In the genomic region with DNA sequence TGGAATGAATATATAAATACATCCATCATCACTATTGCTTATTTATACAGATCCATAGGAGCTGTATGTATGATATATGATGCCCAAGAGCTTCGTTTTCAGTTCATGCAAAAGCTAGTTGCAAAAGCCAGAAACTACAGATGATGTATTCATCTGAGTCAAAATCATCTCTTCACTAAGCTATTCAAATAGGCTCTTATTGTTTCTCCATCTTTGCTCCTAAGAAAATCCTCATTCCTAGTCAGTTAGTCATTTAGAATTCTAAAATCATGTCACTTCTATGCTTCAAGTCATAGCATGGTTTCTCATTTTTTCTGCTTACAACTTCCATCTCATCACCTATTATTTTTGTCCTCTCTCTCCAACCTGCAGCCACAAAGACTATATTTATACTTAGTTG, we compare ENCODE assay signal across 26 cellular contexts.
"Had no signal": no experiment of that assay in that cellular context is flagged by ENCODE, and none has a peak within 500 bp of the region (broad histone marks: within the 10 kb centered on the region; RNA-seq: fewer than 3 reads in every experiment).

No MANE protein-coding gene starts in this region.

- H3K9me3 Mint-ChIP-seq: activated B cell treated with CpG ODN at 0.5 μM for 24 hours; activated T-cell treated with anti-CD3 and anti-CD28 coated beads, Interleukin-2, amount 50 U/mL, for 4 hours; brain; stimulated activated naive B cell treated with anti-CD40 and anti-IgM and Interleukin-4, amounts not matched to agents 10 μg/mL and 1 μg/mL and 100 μg/mL, for 72 hours had no signal

- H3K27me3 Mint-ChIP-seq: activated B cell treated with CpG ODN at 0.5 μM for 24 hours; activated CD8-positive, alpha-beta T cell treated with anti-CD3 and anti-CD28 coated beads for 36 hours; brain; central memory CD8-positive, alpha-beta T cell; naive B cell; stimulated activated naive B cell treated with anti-CD40 and anti-IgM and Interleukin-4, amounts not matched to agents 10 μg/mL and 1 μg/mL and 100 μg/mL, for 72 hours; T-helper 17 cell had no signal

- ATAC-seq: activated CD8-positive, alpha-beta T cell treated with anti-CD3 and anti-CD28 coated beads for 36 hours; activated T-cell treated with anti-CD3 and anti-CD28 coated beads, Interleukin-2, amount 50 U/mL, for 4 hours; gastroesophageal sphincter; heart right ventricle; stimulated activated naive B cell treated with anti-CD40 and anti-IgM and Interleukin-4, amounts not matched to agents 10 μg/mL and 1 μg/mL and 100 μg/mL, for 72 hours; T-helper 17 cell had no signal

- H3K4me1 ChIP-seq: adrenal gland, gastroesophageal sphincter, heart right ventricle, parathyroid adenoma, thyroid gland had no signal

- DNase-seq: activated B cell treated with CpG ODN at 0.5 μM for 24 hours; activated CD4-positive, alpha-beta T cell treated with anti-CD3 and anti-CD28 coated beads for 48 hours; activated CD8-positive, alpha-beta T cell treated with anti-CD3 and anti-CD28 coated beads for 36 hours; activated effector memory CD4-positive, alpha-beta T cell treated with Interleukin-2 at 50 U/mL for 16 hours; activated naive CD4-positive, alpha-beta T cell treated with anti-CD3 and anti-CD28 coated beads, Interleukin-2, amount 50 U/mL, for 16 hours; activated T-cell treated with anti-CD3 and anti-CD28 coated beads, Interleukin-2, amount 50 U/mL, for 4 hours; adrenal gland; effector CD8-positive, alpha-beta T cell; heart right ventricle; midbrain; naive B cell; retina; stimulated activated CD4-positive, alpha-beta T cell treated with anti-CD3 and anti-CD28 coated beads, Interleukin-15, amount 100 ng/mL, for 24 hours; stimulated activated CD4-positive, alpha-beta T cell treated with anti-CD3 and anti-CD28 coated beads, Interleukin-4, amount 100 ng/mL, for 1 hour; stimulated activated naive B cell treated with anti-CD40 and anti-IgM and Interleukin-4, amounts not matched to agents 10 μg/mL and 1 μg/mL and 100 μg/mL, for 72 hours; T-helper 17 cell; thyroid gland had no signal

- H2AFZ ChIP-seq: parathyroid adenoma had no signal

- H3K36me3 Mint-ChIP-seq: brain; naive B cell; stimulated activated naive B cell treated with anti-CD40 and anti-IgM and Interleukin-4, amounts not matched to agents 10 μg/mL and 1 μg/mL and 100 μg/mL, for 72 hours had no signal

- H3K27ac ChIP-seq: adrenal gland, epithelial cell of prostate, gastroesophageal sphincter, heart right ventricle, parathyroid adenoma, skin epidermis, thyroid gland had no signal

- H3K9me3 ChIP-seq: adrenal gland, gastroesophageal sphincter, heart right ventricle, thyroid gland had no signal

- H3K79me2 ChIP-seq: parathyroid adenoma had no signal

- H3K9ac ChIP-seq: parathyroid adenoma had no signal

- H3K4me3 Mint-ChIP-seq: activated B cell treated with CpG ODN at 0.5 μM for 24 hours; activated CD8-positive, alpha-beta T cell treated with anti-CD3 and anti-CD28 coated beads for 36 hours; activated T-cell treated with anti-CD3 and anti-CD28 coated beads, Interleukin-2, amount 50 U/mL, for 4 hours; brain; central memory CD8-positive, alpha-beta T cell; naive B cell; stimulated activated naive B cell treated with anti-CD40 and anti-IgM and Interleukin-4, amounts not matched to agents 10 μg/mL and 1 μg/mL and 100 μg/mL, for 72 hours; T-helper 17 cell had no signal

- H3K27me3 ChIP-seq: adrenal gland, gastroesophageal sphincter, heart right ventricle, thyroid gland had no signal

- H3K4me3 ChIP-seq: adrenal gland, gastroesophageal sphincter, heart right ventricle, lung, skin epidermis, thyroid gland had no signal

- H3K36me3 ChIP-seq: adrenal gland, gastroesophageal sphincter, heart right ventricle, thyroid gland had no signal

- FAIRE-seq: islet of Langerhans, urothelium cell line had no signal

- H3K27ac Mint-ChIP-seq: activated B cell treated with CpG ODN at 0.5 μM for 24 hours; activated CD8-positive, alpha-beta T cell treated with anti-CD3 and anti-CD28 coated beads for 36 hours; naive B cell; stimulated activated naive B cell treated with anti-CD40 and anti-IgM and Interleukin-4, amounts not matched to agents 10 μg/mL and 1 μg/mL and 100 μg/mL, for 72 hours; T-helper 17 cell had no signal

- H3K4me1 Mint-ChIP-seq: activated B cell treated with CpG ODN at 0.5 μM for 24 hours; central memory CD8-positive, alpha-beta T cell; naive B cell; stimulated activated naive B cell treated with anti-CD40 and anti-IgM and Interleukin-4, amounts not matched to agents 10 μg/mL and 1 μg/mL and 100 μg/mL, for 72 hours; T-helper 17 cell had no signal
